ENCODE assay signal across 10 cellular contexts in the genomic region with DNA sequence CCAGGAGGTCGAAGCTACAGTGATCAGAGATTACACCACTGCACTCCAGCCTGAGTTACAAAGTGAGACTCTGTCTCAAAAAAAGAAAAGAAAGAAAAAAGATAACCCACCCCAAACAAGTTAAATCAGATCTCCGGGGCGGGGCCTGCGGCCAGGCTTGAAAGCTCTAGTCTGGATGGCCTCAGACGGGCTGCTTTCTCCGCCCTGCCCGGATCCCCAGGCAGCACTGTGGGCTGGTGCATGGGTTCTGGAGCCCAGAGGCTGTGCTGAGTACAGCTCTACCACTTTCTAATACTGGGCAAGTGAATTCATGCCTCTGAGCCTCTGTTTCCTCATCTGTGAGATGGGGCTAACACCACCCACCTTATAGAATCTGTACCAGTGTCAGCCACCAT.
DNase-seq lines count a peak whose midpoint lies in the region; ATAC-seq and TF ChIP-seq lines count a peak whose summit lies in the region.
"Had no signal": no experiment of that assay in that cellular context is flagged by ENCODE, and none has a peak within 500 bp of the region (broad histone marks: within the 10 kb centered on the region; RNA-seq: fewer than 3 reads in every experiment).

No MANE protein-coding gene starts in this region.

- H3K36me3 ChIP-seq in breast epithelium: no peaks in the 10 kb centered on the region
- H3K36me3 ChIP-seq in mucosa of stomach (ENCODE audit: control insufficient read depth, insufficient read depth, low read length): no peaks in the 10 kb centered on the region
- H3K36me3 ChIP-seq in urinary bladder (ENCODE audit: insufficient read depth): no peaks in the 10 kb centered on the region

- WGBS in urinary bladder: 63% methylated on average over 7 of the region's 7 CpGs

- H3K9ac ChIP-seq in mucosa of stomach (ENCODE audit: low read length): peak overlapping the region; percentile 8

- H3K4me3 ChIP-seq in breast epithelium: no peak overlapping the region
- H3K4me3 ChIP-seq in mucosa of stomach (ENCODE audit: low read length): no peak overlapping the region
- no peak overlapping the region for H3K4me3 ChIP-seq in urinary bladder (ENCODE audit: low read depth, low read length)

- POLR2A ChIA-PET in activated CD4-positive, alpha-beta T cell treated with anti-CD3 and anti-CD28 coated beads, Interleukin-2, amount 10 ng/mL, durations not matched to agents 7 days and 5 days (lab: Charles Lee): interaction anchor here (0.6 kb wide), 1 partner anchor 22 kb away, joined by 4 read pairs; no protein-coding TSS in a partner anchor

- no peaks in the 10 kb centered on the region for H3K9me3 Mint-ChIP-seq in activated CD4-positive, alpha-beta T cell treated with anti-CD3 and anti-CD28 coated beads, Interleukin-2, amount 10 ng/mL, durations not matched to agents 7 days and 5 days
- no peaks in the 10 kb centered on the region for H3K9me3 Mint-ChIP-seq in activated CD4-positive, alpha-beta T cell treated with anti-CD3 and anti-CD28 coated beads, Interleukin-2, amount 10 ng/mL, durations not matched to agents 24 days and 14 days

- H3K27ac ChIP-seq in breast epithelium: peak overlapping the region; percentile 92 to 98
- H3K27ac ChIP-seq in urinary bladder (ENCODE audit: low read depth): peak overlapping the region; percentile 86

- DNase-seq in activated CD4-positive, alpha-beta T cell treated with anti-CD3 and anti-CD28 coated beads, Interleukin-2, amount 10 ng/mL, durations not matched to agents 7 days and 5 days: no peak
- no peak for DNase-seq in activated CD4-positive, alpha-beta T cell treated with anti-CD3 and anti-CD28 coated beads, Interleukin-2, amount 10 ng/mL, durations not matched to agents 24 days and 14 days
- DNase-seq in breast epithelium (ENCODE audit: low spot score in 2 of 2) (no peak), AG08396 (ENCODE audit: low spot score) (no peak)
- DNase-seq: occipital lobe, T-helper 17 cell had no signal

- no peaks in the 10 kb centered on the region for H3K36me3 Mint-ChIP-seq in activated CD4-positive, alpha-beta T cell treated with anti-CD3 and anti-CD28 coated beads, Interleukin-2, amount 10 ng/mL, durations not matched to agents 7 days and 5 days (ENCODE audit: low read depth)
- no peaks in the 10 kb centered on the region for H3K36me3 Mint-ChIP-seq in activated CD4-positive, alpha-beta T cell treated with anti-CD3 and anti-CD28 coated beads, Interleukin-2, amount 10 ng/mL, durations not matched to agents 24 days and 14 days (ENCODE audit: low read depth)

- CTCF ChIA-PET in activated CD4-positive, alpha-beta T cell treated with anti-CD3 and anti-CD28 coated beads, Interleukin-2, amount 10 ng/mL, durations not matched to agents 7 days and 5 days (lab: Charles Lee): interaction anchor here (1.0 kb wide), 1 partner anchor 11 kb away, joined by 4 read pairs; no protein-coding TSS in a partner anchor

- TF ChIP-seq POLR2A in breast epithelium (IDR thresholded peaks at IDR 0.05): no peak

- H3K4me1 ChIP-seq in breast epithelium (peaks cover 35 to 49% of the 10 kb centered on the region in 2 donors), mucosa of stomach (ENCODE audit: control insufficient read depth, insufficient read depth, low read length) (peaks cover 88% of the 10 kb centered on the region), urinary bladder (ENCODE audit: insufficient read depth) (peaks cover 7% of the 10 kb centered on the region)

- no peaks in the 10 kb centered on the region for H3K27me3 ChIP-seq in breast epithelium
- no peaks in the 10 kb centered on the region for H3K27me3 ChIP-seq in mucosa of stomach (ENCODE audit: control insufficient read depth, insufficient read depth, low read length)

- intact Hi-C loops in activated CD4-positive, alpha-beta T cell treated with anti-CD3 and anti-CD28 coated beads, Interleukin-2, amount 10 ng/mL, durations not matched to agents 24 days and 14 days (cut with micrococcal nuclease): no loop called here
- intact Hi-C loops in breast epithelium (cut with DNase I; ENCODE audit: low total_unique reads): loop anchor here (1.0 to 5.0 kb wide), 2 partner anchors 86 to 1025 kb away; no protein-coding TSS in a partner anchor

- H3K4me3 Mint-ChIP-seq in activated CD4-positive, alpha-beta T cell treated with anti-CD3 and anti-CD28 coated beads, Interleukin-2, amount 10 ng/mL, durations not matched to agents 7 days and 5 days: no peak overlapping the region
- H3K4me3 Mint-ChIP-seq in activated CD4-positive, alpha-beta T cell treated with anti-CD3 and anti-CD28 coated beads, Interleukin-2, amount 10 ng/mL, durations not matched to agents 24 days and 14 days: no peak overlapping the region
- H3K4me3 Mint-ChIP-seq: T-helper 17 cell had no signal

- H3K4me1 Mint-ChIP-seq in activated CD4-positive, alpha-beta T cell treated with anti-CD3 and anti-CD28 coated beads, Interleukin-2, amount 10 ng/mL, durations not matched to agents 7 days and 5 days: peaks cover 39% of the 10 kb centered on the region
- H3K4me1 Mint-ChIP-seq in activated CD4-positive, alpha-beta T cell treated with anti-CD3 and anti-CD28 coated beads, Interleukin-2, amount 10 ng/mL, durations not matched to agents 24 days and 14 days: peaks cover 24% of the 10 kb centered on the region

- no peaks in the 10 kb centered on the region for H3K9me3 ChIP-seq in breast epithelium
- H3K9me3 ChIP-seq in mucosa of stomach (ENCODE audit: control insufficient read depth, low read length): no peaks in the 10 kb centered on the region

- peak overlapping the region; percentile 46 for H3K27ac Mint-ChIP-seq in activated CD4-positive, alpha-beta T cell treated with anti-CD3 and anti-CD28 coated beads, Interleukin-2, amount 10 ng/mL, durations not matched to agents 7 days and 5 days
- H3K27ac Mint-ChIP-seq in activated CD4-positive, alpha-beta T cell treated with anti-CD3 and anti-CD28 coated beads, Interleukin-2, amount 10 ng/mL, durations not matched to agents 24 days and 14 days: no peak overlapping the region
- H3K27ac Mint-ChIP-seq: T-helper 17 cell had no signal

- no peak for TF ChIP-seq CTCF in breast epithelium (IDR thresholded peaks at IDR 0.05)

- no peaks in the 10 kb centered on the region for H3K27me3 Mint-ChIP-seq in activated CD4-positive, alpha-beta T cell treated with anti-CD3 and anti-CD28 coated beads, Interleukin-2, amount 10 ng/mL, durations not matched to agents 7 days and 5 days
- no peaks in the 10 kb centered on the region for H3K27me3 Mint-ChIP-seq in activated CD4-positive, alpha-beta T cell treated with anti-CD3 and anti-CD28 coated beads, Interleukin-2, amount 10 ng/mL, durations not matched to agents 24 days and 14 days
- H3K27me3 Mint-ChIP-seq: T-helper 17 cell had no signal

- ATAC-seq in GM21529 (IDR thresholded peaks at IDR 0.05; ENCODE audit: unreplicated experiment): no peak
- ATAC-seq in HG03175 (IDR thresholded peaks at IDR 0.05; ENCODE audit: unreplicated experiment): no peak
- ATAC-seq: T-helper 17 cell had no signal
